Comparison of ENCODE assay signal across 24 cellular contexts in genomic region chr21:24896735-24897124, GRCh38.
"Had no signal": no experiment of that assay in that cellular context is flagged by ENCODE, and none has a peak within 500 bp of the region (broad histone marks: within the 10 kb centered on the region; RNA-seq: fewer than 3 reads in every experiment).

No MANE protein-coding gene starts in this region.

- H3K27ac Mint-ChIP-seq: activated CD4-positive, alpha-beta T cell treated with anti-CD3 and anti-CD28 coated beads, Interleukin-2, amount 10 ng/mL, durations not matched to agents 24 days and 14 days; activated CD8-positive, alpha-beta memory T cell treated with anti-CD3 and anti-CD28 coated beads, Interleukin-2, amount 10 ng/mL, durations not matched to agents 7 days and 5 days; activated naive CD4-positive, alpha-beta T cell treated with anti-CD3 and anti-CD28 coated beads, Interleukin-2, amount 50 U/mL, for 72 hours; activated naive CD8-positive, alpha-beta T cell treated with anti-CD3 and anti-CD28 coated beads, Interleukin-2, amount 50 U/mL, for 24 hours; activated T-cell treated with anti-CD3 and anti-CD28 coated beads, Interleukin-2, amount 50 U/mL, for 24 hours; WTC11 had no signal

- H3K4me1 Mint-ChIP-seq: activated CD4-positive, alpha-beta T cell treated with anti-CD3 and anti-CD28 coated beads, Interleukin-2, amount 10 ng/mL, durations not matched to agents 24 days and 14 days; activated CD8-positive, alpha-beta memory T cell treated with anti-CD3 and anti-CD28 coated beads, Interleukin-2, amount 10 ng/mL, durations not matched to agents 7 days and 5 days; activated naive CD8-positive, alpha-beta T cell treated with anti-CD3 and anti-CD28 coated beads, Interleukin-2, amount 50 U/mL, for 24 hours had no signal

- H3K27me3 Mint-ChIP-seq: activated CD4-positive, alpha-beta T cell treated with anti-CD3 and anti-CD28 coated beads, Interleukin-2, amount 10 ng/mL, durations not matched to agents 24 days and 14 days; activated CD8-positive, alpha-beta memory T cell treated with anti-CD3 and anti-CD28 coated beads, Interleukin-2, amount 10 ng/mL, durations not matched to agents 7 days and 5 days; activated naive CD8-positive, alpha-beta T cell treated with anti-CD3 and anti-CD28 coated beads, Interleukin-2, amount 50 U/mL, for 24 hours; activated T-cell treated with anti-CD3 and anti-CD28 coated beads, Interleukin-2, amount 50 U/mL, for 24 hours had no signal

- H3K36me3 ChIP-seq: ascending aorta, Peyer's patch, SJCRH30 had no signal

- H3K27ac ChIP-seq: ascending aorta, Peyer's patch, RWPE1, SJCRH30 had no signal

- H3K4me3 ChIP-seq: ascending aorta, Peyer's patch, SJCRH30 had no signal

- H3K4me1 ChIP-seq: ascending aorta, Peyer's patch, SJCRH30 had no signal

- H3K27me3 ChIP-seq: ascending aorta, Peyer's patch, SJCRH30 had no signal

- H3K36me3 Mint-ChIP-seq: activated CD8-positive, alpha-beta memory T cell treated with anti-CD3 and anti-CD28 coated beads, Interleukin-2, amount 10 ng/mL, durations not matched to agents 7 days and 5 days; activated naive CD4-positive, alpha-beta T cell treated with anti-CD3 and anti-CD28 coated beads, Interleukin-2, amount 50 U/mL, for 72 hours; brain; WTC11 had no signal

- H3K4me3 Mint-ChIP-seq: activated CD4-positive, alpha-beta T cell treated with anti-CD3 and anti-CD28 coated beads, Interleukin-2, amount 10 ng/mL, durations not matched to agents 24 days and 14 days; activated CD8-positive, alpha-beta memory T cell treated with anti-CD3 and anti-CD28 coated beads, Interleukin-2, amount 10 ng/mL, durations not matched to agents 7 days and 5 days; activated naive CD8-positive, alpha-beta T cell treated with anti-CD3 and anti-CD28 coated beads, Interleukin-2, amount 50 U/mL, for 24 hours; activated T-cell treated with anti-CD3 and anti-CD28 coated beads, Interleukin-2, amount 50 U/mL, for 24 hours; brain; WTC11 had no signal

- H3K9me3 Mint-ChIP-seq: activated CD4-positive, alpha-beta T cell treated with anti-CD3 and anti-CD28 coated beads, Interleukin-2, amount 10 ng/mL, durations not matched to agents 24 days and 14 days; activated naive CD8-positive, alpha-beta T cell treated with anti-CD3 and anti-CD28 coated beads, Interleukin-2, amount 50 U/mL, for 24 hours; activated T-cell treated with anti-CD3 and anti-CD28 coated beads, Interleukin-2, amount 50 U/mL, for 24 hours had no signal

- DNase-seq: activated CD4-positive, alpha-beta T cell treated with anti-CD3 and anti-CD28 coated beads for 1 hour; activated CD4-positive, alpha-beta T cell treated with anti-CD3 and anti-CD28 coated beads, Interleukin-2, amount 10 ng/mL, durations not matched to agents 24 days and 14 days; activated CD4-positive, alpha-beta T cell treated with anti-CD3 and anti-CD28 coated beads, Interleukin-2, amount 50 U/mL, for 48 hours; activated CD8-positive, alpha-beta memory T cell treated with anti-CD3 and anti-CD28 coated beads, Interleukin-2, amount 10 ng/mL, durations not matched to agents 7 days and 5 days; activated effector memory CD4-positive, alpha-beta T cell treated with anti-CD3 and anti-CD28 coated beads, Interleukin-2, amount 50 U/mL, for 16 hours; activated naive CD4-positive, alpha-beta T cell treated with Interleukin-2 at 50 U/mL for 16 hours; activated naive CD8-positive, alpha-beta T cell treated with anti-CD3 and anti-CD28 coated beads, Interleukin-2, amount 50 U/mL, for 24 hours; activated T-cell treated with anti-CD3 and anti-CD28 coated beads, Interleukin-2, amount 50 U/mL, for 24 hours; amniotic stem cell; Karpas-422; NCI-H1417 treated with DMSO at 0.1 percent for 48 hours; NCI-H2029 treated with DMSO at 0.1 percent for 48 hours; NCI-H510A; NCI-H526 treated with DMSO at 0.1 percent for 48 hours; NK-92 treated with Interleukin-12 subunit alpha and Interleukin-12 subunit beta, amount 100 ng/mL, for 24 hours; Right ventricle myocardium superior; T-helper 1 cell had no signal

- ATAC-seq: activated CD8-positive, alpha-beta memory T cell treated with anti-CD3 and anti-CD28 coated beads, Interleukin-2, amount 10 ng/mL, durations not matched to agents 7 days and 5 days; activated naive CD4-positive, alpha-beta T cell treated with anti-CD3 and anti-CD28 coated beads, Interleukin-2, amount 50 U/mL, for 72 hours; activated naive CD8-positive, alpha-beta T cell treated with anti-CD3 and anti-CD28 coated beads, Interleukin-2, amount 50 U/mL, for 24 hours had no signal
